Comparison of ENCODE assay signal across 21 cellular contexts in genomic region chr5:104947061-104947460, GRCh38.
"Had no signal": no experiment of that assay in that cellular context is flagged by ENCODE, and none has a peak within 500 bp of the region (broad histone marks: within the 10 kb centered on the region; RNA-seq: fewer than 3 reads in every experiment).

No MANE protein-coding gene starts in this region.

- H3K9me3 ChIP-seq: colonic mucosa, gastroesophageal sphincter, lower lobe of right lung, mucosa of descending colon had no signal

- H3K9me3 Mint-ChIP-seq: endodermal cell had no signal

- H3K4me3 ChIP-seq: colonic mucosa, gastroesophageal sphincter, heart left ventricle, left lung, lower lobe of right lung, mucosa of descending colon had no signal

- H3K27ac Mint-ChIP-seq: dendritic cell treated with granulocyte-macrophage colony-stimulating factor and Interleukin-4, amounts not matched to agents 40 ng/mL and 50 ng/mL, for 4 days; effector memory CD8-positive, alpha-beta T cell; endodermal cell; mesothelial cell of epicardium; naive thymus-derived CD4-positive, alpha-beta T cell had no signal

- H3K36me3 ChIP-seq: colonic mucosa, gastroesophageal sphincter, heart left ventricle, left lung, lower lobe of right lung had no signal

- H3K4me1 ChIP-seq: colonic mucosa, foreskin keratinocyte, gastroesophageal sphincter, heart left ventricle, left lung, lower lobe of right lung had no signal

- DNase-seq: colonic mucosa; cortex of kidney; effector CD8-positive, alpha-beta T cell; effector memory CD8-positive, alpha-beta T cell; endodermal cell; erythroblast; heart left ventricle; hippocampal formation; left cardiac atrium; left lung; left ventricle myocardium superior; lower lobe of right lung; mesenchymal stem cell; mucosa of descending colon; naive thymus-derived CD4-positive, alpha-beta T cell had no signal

- ATAC-seq: effector memory CD8-positive, alpha-beta T cell; esophagus mucosa; foreskin keratinocyte; gastroesophageal sphincter; heart left ventricle; left cardiac atrium; left lung; left ventricle myocardium superior; lower lobe of right lung; mucosa of descending colon; naive thymus-derived CD4-positive, alpha-beta T cell had no signal

- H3K4me3 Mint-ChIP-seq: dendritic cell treated with granulocyte-macrophage colony-stimulating factor and Interleukin-4, amounts not matched to agents 40 ng/mL and 50 ng/mL, for 4 days; effector memory CD8-positive, alpha-beta T cell; endodermal cell; mesothelial cell of epicardium; naive thymus-derived CD4-positive, alpha-beta T cell had no signal

- H3K27me3 ChIP-seq: colonic mucosa, foreskin keratinocyte, gastroesophageal sphincter, heart left ventricle, left lung had no signal

- H3K4me1 Mint-ChIP-seq: endodermal cell; naive thymus-derived CD4-positive, alpha-beta T cell had no signal

- H3K27ac ChIP-seq: colonic mucosa, epithelial cell of prostate, foreskin keratinocyte, gastroesophageal sphincter, heart left ventricle, left lung, lower lobe of right lung had no signal
